Comparison of ENCODE assay signal across 8 cellular contexts in the genomic region with DNA sequence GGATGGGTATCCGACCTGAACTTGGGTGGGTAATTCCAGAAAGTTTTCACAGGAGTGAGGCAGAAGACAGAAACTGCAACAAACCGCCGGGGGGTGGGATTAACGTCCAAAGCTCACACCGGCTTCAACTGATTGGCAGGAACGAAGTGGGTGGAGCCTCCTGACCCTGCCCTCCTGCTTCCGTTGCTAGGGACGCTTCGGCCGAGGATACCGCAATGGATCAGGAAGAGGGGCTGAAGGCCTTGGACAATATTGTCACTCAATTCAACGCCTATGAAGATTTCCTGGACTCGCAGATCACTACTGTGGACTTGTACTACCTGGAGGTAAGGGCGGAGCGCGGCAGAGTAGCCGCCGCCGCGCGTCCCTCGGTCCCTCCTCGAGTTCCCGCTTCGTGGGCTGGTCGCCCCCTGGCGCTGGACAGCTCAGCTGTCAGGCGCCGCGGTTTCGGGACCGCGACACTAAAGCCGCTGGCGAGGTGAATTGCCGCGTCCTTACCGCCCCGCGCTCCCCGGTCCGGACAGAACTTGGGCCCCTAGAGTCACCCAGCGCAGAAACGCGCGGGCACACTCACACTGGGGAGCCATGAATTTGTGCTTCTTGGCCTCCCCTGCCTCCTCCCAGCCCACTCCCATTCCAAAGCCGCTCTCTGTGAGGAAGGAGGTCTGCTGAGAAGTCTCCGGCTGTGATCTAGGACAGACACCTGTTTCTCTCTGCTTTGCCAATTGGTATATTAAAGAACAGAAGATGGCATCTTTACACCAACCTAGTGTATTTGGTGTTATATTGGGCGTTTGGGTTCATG. TPM values are rescaled to one million over a fixed set of nuclear protein-coding genes. Genes with fewer than 3 reads are reported as not detected.
DNase-seq lines count a peak whose midpoint lies in the region; ATAC-seq and TF ChIP-seq lines count a peak whose summit lies in the region.

TSS of gene CFAP299 (plus strand) at position 177 of the 805 bp plus-strand sequence.

- H3K4me1 Mint-ChIP-seq in activated CD8-positive, alpha-beta T cell treated with anti-CD3 and anti-CD28 coated beads, Interleukin-2, amount 10 ng/mL, durations not matched to agents 7 days and 5 days (ENCODE audit: low read depth), result peaks cover 10% of the 10 kb centered on the region

- H3K27ac Mint-ChIP-seq in activated CD8-positive, alpha-beta T cell treated with anti-CD3 and anti-CD28 coated beads, Interleukin-2, amount 10 ng/mL, durations not matched to agents 7 days and 5 days, result no peak within 1 kb of the TSS

- H3K36me3 Mint-ChIP-seq in activated CD8-positive, alpha-beta T cell treated with anti-CD3 and anti-CD28 coated beads, Interleukin-2, amount 10 ng/mL, durations not matched to agents 7 days and 5 days (ENCODE audit: low read depth), result no peaks in the 10 kb centered on the region

- POLR2A ChIA-PET in activated CD8-positive, alpha-beta T cell treated with anti-CD3 and anti-CD28 coated beads, Interleukin-2, amount 10 ng/mL, durations not matched to agents 7 days and 5 days (lab: Charles Lee), result no interaction called here

- CTCF ChIA-PET in activated CD8-positive, alpha-beta T cell treated with anti-CD3 and anti-CD28 coated beads, Interleukin-2, amount 10 ng/mL, durations not matched to agents 7 days and 5 days (lab: Charles Lee), result no interaction called here

- ATAC-seq in GM19035 (IDR thresholded peaks at IDR 0.05; ENCODE audit: unreplicated experiment) (peak; percentile 99), HG03280 (IDR thresholded peaks at IDR 0.05; ENCODE audit: unreplicated experiment) (peak; percentile 97)
- ATAC-seq in activated CD8-positive, alpha-beta T cell treated with anti-CD3 and anti-CD28 coated beads, Interleukin-2, amount 10 ng/mL, durations not matched to agents 7 days and 5 days, result peak; percentile 91

- H3K27me3 Mint-ChIP-seq in activated CD8-positive, alpha-beta T cell treated with anti-CD3 and anti-CD28 coated beads, Interleukin-2, amount 10 ng/mL, durations not matched to agents 7 days and 5 days (ENCODE audit: low read depth), result peaks cover 18% of the 10 kb centered on the region

- TF ChIP-seq CTCF in AG09319 (IDR thresholded peaks at IDR 0.05; ENCODE audit: low read depth, low read length), result peak; percentile 66

- DNase-seq in AG09319 (ENCODE audit: extremely low read depth, low read depth) (peak; percentile 66), NCI-H510A (lab: John Stamatoyannopoulos, UW) (peak; percentile 58), epidermal melanocyte (ENCODE audit: insufficient read length, low spot score) (peak; percentile 64), midbrain (lab: John Stamatoyannopoulos, UW) (peak; percentile 68)
- DNase-seq in activated CD8-positive, alpha-beta T cell treated with anti-CD3 and anti-CD28 coated beads, Interleukin-2, amount 10 ng/mL, durations not matched to agents 7 days and 5 days, result peak; percentile 73
- DNase-seq in stimulated activated CD8-positive, alpha-beta memory T cell treated with anti-CD3 and anti-CD28 coated beads, Interleukin-2, amount 100 ng/mL, for 48 hours (ENCODE audit: low read depth in 2 of 2), result peak; percentile 50 to 55

- no peaks in the 10 kb centered on the region for H3K9me3 Mint-ChIP-seq in activated CD8-positive, alpha-beta T cell treated with anti-CD3 and anti-CD28 coated beads, Interleukin-2, amount 10 ng/mL, durations not matched to agents 7 days and 5 days (ENCODE audit: insufficient read depth)

- peak within 1 kb of the TSS; percentile 77 for H3K4me3 Mint-ChIP-seq in activated CD8-positive, alpha-beta T cell treated with anti-CD3 and anti-CD28 coated beads, Interleukin-2, amount 10 ng/mL, durations not matched to agents 7 days and 5 days

RNA-seq across cellular contexts. Expression of gene CFAP299, which starts in this region (rescaled TPM):
- not detected for total RNA-seq in activated CD8-positive, alpha-beta T cell treated with anti-CD3 and anti-CD28 coated beads, Interleukin-2, amount 10 ng/mL, durations not matched to agents 7 days and 5 days

Comparison
In these comparisons a context has a peak if more than half of its experiments do, and no peak if none do; other contexts are left out.
1. Peak in every context shown above with its lines: DNase-seq and ATAC-seq.
2. Peak in DNase-seq and ATAC-seq in activated CD8-positive, alpha-beta T cell treated with anti-CD3 and anti-CD28 coated beads, Interleukin-2, amount 10 ng/mL, durations not matched to agents 7 days and 5 days; RNA of the gene not detected or under 1 TPM.